Comparison of ENCODE assay signal across 10 cellular contexts in the genomic region with DNA sequence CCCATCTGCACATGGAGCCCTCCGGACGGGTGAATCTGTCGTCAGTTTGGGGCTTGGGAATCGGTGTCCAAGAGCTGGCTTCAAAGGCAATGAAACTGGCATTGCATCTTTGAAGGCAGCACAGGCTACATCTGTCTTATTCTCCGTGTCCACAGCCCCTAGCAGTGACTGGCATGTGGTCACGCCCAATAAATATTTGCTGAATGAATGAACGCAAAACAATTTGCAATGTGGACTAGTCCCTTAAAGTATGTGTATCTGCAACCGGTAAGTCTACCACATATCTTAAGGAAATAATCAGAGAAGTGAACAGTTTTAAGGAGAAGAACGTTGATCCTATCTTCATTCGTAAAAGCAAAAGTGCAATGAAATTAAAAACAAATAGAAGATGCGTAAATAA. TPM values are rescaled to one million over a fixed set of nuclear protein-coding genes. Genes with fewer than 3 reads are reported as not detected.
DNase-seq lines count a peak whose midpoint lies in the region; ATAC-seq, FAIRE-seq and TF ChIP-seq lines count a peak whose summit lies in the region.
"Had no signal": no experiment of that assay in that cellular context is flagged by ENCODE, and none has a peak within 500 bp of the region (broad histone marks: within the 10 kb centered on the region; RNA-seq: fewer than 3 reads in every experiment).

No MANE protein-coding gene starts in this region.

- no peak overlapping the region for H3K4me3 Mint-ChIP-seq in endothelial cell (ENCODE audit: unreplicated experiment)
- H3K4me3 Mint-ChIP-seq in T-helper 2 cell treated with Interferon-gamma antibody and Interleukin-4, amounts not matched to agents 5 μg/mL and 100 μg/mL, for 36 hours = no peak overlapping the region

- peaks cover 9% of the 10 kb centered on the region for H3K4me1 Mint-ChIP-seq in endothelial cell (ENCODE audit: unreplicated experiment)
- H3K4me1 Mint-ChIP-seq in T-helper 2 cell treated with Interferon-gamma antibody and Interleukin-4, amounts not matched to agents 5 μg/mL and 100 μg/mL, for 36 hours (ENCODE audit: low read depth) = peaks cover 6% of the 10 kb centered on the region

- peak; percentile 99 for FAIRE-seq in HTR-8/SVneo (lab: Jason Lieb, UNC)
- FAIRE-seq: D721Med had no signal

- DNase-seq in AG20443 (ENCODE audit: low spot score) (peak; percentile 45), HTR-8/SVneo (ENCODE audit: insufficient read length, low spot score) (peak; percentile 76), amniotic epithelial cell (ENCODE audit: low read depth) (peak; percentile 52), myocyte (ENCODE audit: low read depth) (peak; percentile 87), endothelial cell (ENCODE audit: low spot score) (no peak)
- DNase-seq in T-helper 2 cell treated with Interferon-gamma antibody and Interleukin-4, amounts not matched to agents 5 μg/mL and 100 μg/mL, for 36 hours (ENCODE audit: low spot score) = no peak

- H3K27me3 Mint-ChIP-seq in endothelial cell (ENCODE audit: unreplicated experiment) = peaks cover 9% of the 10 kb centered on the region
- peaks cover 5% of the 10 kb centered on the region for H3K27me3 Mint-ChIP-seq in T-helper 2 cell treated with Interferon-gamma antibody and Interleukin-4, amounts not matched to agents 5 μg/mL and 100 μg/mL, for 36 hours (ENCODE audit: low read depth)
- H3K27me3 Mint-ChIP-seq: activated naive CD8-positive, alpha-beta T cell had no signal

- TF ChIP-seq CTCF in endothelial cell (IDR thresholded peaks at IDR 0.05; ENCODE audit: unreplicated experiment) = no peak

- ATAC-seq in HG03378 (IDR thresholded peaks at IDR 0.05; ENCODE audit: unreplicated experiment) (no peak), HG02938 (IDR thresholded peaks at IDR 0.05; ENCODE audit: unreplicated experiment) (no peak)

- no peak overlapping the region for H3K27ac Mint-ChIP-seq in endothelial cell (ENCODE audit: unreplicated experiment)
- no peak overlapping the region for H3K27ac Mint-ChIP-seq in T-helper 2 cell treated with Interferon-gamma antibody and Interleukin-4, amounts not matched to agents 5 μg/mL and 100 μg/mL, for 36 hours
- H3K27ac Mint-ChIP-seq: activated naive CD8-positive, alpha-beta T cell had no signal

- H3K9me3 Mint-ChIP-seq in endothelial cell (ENCODE audit: unreplicated experiment) = no peaks in the 10 kb centered on the region
- no peaks in the 10 kb centered on the region for H3K9me3 Mint-ChIP-seq in T-helper 2 cell treated with Interferon-gamma antibody and Interleukin-4, amounts not matched to agents 5 μg/mL and 100 μg/mL, for 36 hours

- no peaks in the 10 kb centered on the region for H3K36me3 Mint-ChIP-seq in endothelial cell (ENCODE audit: low read depth, unreplicated experiment)
- no peaks in the 10 kb centered on the region for H3K36me3 Mint-ChIP-seq in T-helper 2 cell treated with Interferon-gamma antibody and Interleukin-4, amounts not matched to agents 5 μg/mL and 100 μg/mL, for 36 hours (ENCODE audit: low read depth)
- H3K36me3 Mint-ChIP-seq: activated naive CD8-positive, alpha-beta T cell had no signal

RNA-seq across cellular contexts. Expression of a gene that starts 8.0 kb away (rescaled TPM):
- 7.4 and 8.8 TPM in 2 replicates for total RNA-seq in myocyte
- 62.8 TPM for polyA plus RNA-seq in myocyte (2012)
- 61.3 TPM for total RNA-seq in endothelial cell (ENCODE audit: unreplicated experiment)

Comparison
In these comparisons a context has a peak if more than half of its experiments do, and no peak if none do; other contexts are left out.
1. DNase-seq: peak in AG20443 (single experiment), HTR-8/SVneo (single experiment), amniotic epithelial cell (single experiment) and myocyte (single experiment); none in endothelial cell (single experiment) and T-helper 2 cell treated with Interferon-gamma antibody and Interleukin-4, amounts not matched to agents 5 μg/mL and 100 μg/mL, for 36 hours (single experiment).